Comparison of ENCODE assay signal across 20 cellular contexts in genomic region chr1:11256299-11256698, GRCh38.
"Had no signal": no experiment of that assay in that cellular context is flagged by ENCODE, and none has a peak within 500 bp of the region (broad histone marks: within the 10 kb centered on the region; RNA-seq: fewer than 3 reads in every experiment).

No MANE protein-coding gene starts in this region.

- H3K9me3 ChIP-seq: SJSA1 had no signal

- H3K27me3 ChIP-seq: SJSA1 had no signal

- DNase-seq: IMR-90, KG1, MM.1S, NCI-H1092 treated with DMSO at 0.1 percent for 48 hours, NCI-H1436, NCI-H187, NCI-H2029, NCI-H2081 treated with DMSO at 0.1 percent for 48 hours, NCI-H2171, NCI-H226, NCI-H446, NCI-H510A, NCI-H524 treated with DMSO at 0.1 percent for 48 hours, NCI-H69, NCI-H774, Right ventricle myocardium superior, RPMI8226, SIG-M5 had no signal

- H3K4me3 ChIP-seq: SJSA1, SK-N-MC had no signal

- H3K27ac ChIP-seq: SJSA1, SK-N-MC had no signal
